In the genomic region with DNA sequence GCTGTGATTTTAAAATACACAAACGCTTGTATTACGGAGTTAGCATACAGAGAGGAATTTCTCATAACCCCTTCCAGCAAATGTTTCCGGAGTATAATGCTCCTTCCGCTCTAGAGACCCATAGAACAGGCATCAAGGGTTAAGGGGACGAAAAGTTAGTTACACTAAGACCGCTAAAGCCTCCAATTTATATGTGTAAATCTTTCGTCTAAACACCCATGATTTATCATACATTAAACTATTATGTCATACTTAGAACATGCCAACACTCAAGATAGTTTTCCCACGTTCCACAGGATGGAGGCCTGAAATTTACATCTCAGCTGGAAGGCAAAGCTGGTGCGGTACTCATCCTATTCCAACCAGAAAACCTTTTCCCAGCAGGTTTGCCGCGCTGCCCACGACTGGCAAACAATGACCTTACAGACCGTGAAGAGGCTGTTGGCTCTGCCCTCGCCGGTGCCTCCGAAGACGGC, we compare ENCODE assay signal across 8 cellular contexts. TPM values are rescaled to one million over a fixed set of nuclear protein-coding genes. Genes with fewer than 3 reads are reported as not detected.
A peak's percentile ranks its signal among the peaks of the same experiment; 100 is the strongest.
DNase-seq lines count a peak whose midpoint lies in the region; ATAC-seq, FAIRE-seq and TF ChIP-seq lines count a peak whose summit lies in the region.

No MANE protein-coding gene starts in this region.

- H3K36me3 ChIP-seq in breast epithelium (no peaks in the 10 kb centered on the region), subcutaneous abdominal adipose tissue (ENCODE audit: control insufficient read depth in 5 of 5, insufficient read depth in 5 of 5, low read length in 5 of 5) (peaks cover 11 to 16% (median 13%) of the 10 kb centered on the region in 5 donors)

- H3K9ac ChIP-seq in subcutaneous abdominal adipose tissue (ENCODE audit: low read length in 5 of 5), result peak overlapping the region; percentile 90 to 97 (median 91)

- H3K4me3 ChIP-seq in A549 (peak overlapping the region; percentile 88), GM12865 (ENCODE audit: low read depth, low read length) (peak overlapping the region; percentile 82), breast epithelium (peak overlapping the region; percentile 65 to 91 (median 84)), subcutaneous abdominal adipose tissue (ENCODE audit: low read depth in 1 of 5, low read length in 5 of 5) (peak overlapping the region; percentile 74 to 95 (median 92))

- DNase-seq in A549 (ENCODE audit: low read depth in 1 of 2, low spot score in 1 of 2) (no peak), GM12865 (ENCODE audit: low read depth) (peak; percentile 37), NCI-H748 (lab: John Stamatoyannopoulos, UW; ENCODE audit: unreplicated experiment) (peak; percentile 81), breast epithelium (ENCODE audit: low spot score in 2 of 2) (no peak), glomerular visceral epithelial cell (ENCODE audit: extremely low spot score) (no peak)

- ATAC-seq in A549 (peak; percentile 53 to 58), HG02938 (IDR thresholded peaks at IDR 0.05; ENCODE audit: unreplicated experiment) (peak; percentile 17)

- H3K4me2 ChIP-seq in A549, result peak overlapping the region; percentile 59

- CTCF ChIA-PET in A549 (lab: Yijun Ruan, JAX), result interaction anchor here (0.6 to 1.3 kb wide), 3 partner anchors 15 to 317 kb away, joined by 3 to 6 read pairs (median 4); a partner anchor contains a TSS

- 1% methylated on average over 13 of the region's 17 CpGs for WGBS in A549 (ENCODE audit: missing lambda C conversion rate)

- no peak for FAIRE-seq in A549 (lab: Jason Lieb, UNC)

- no peak for TF ChIP-seq POLR2A in A549 (IDR thresholded peaks at IDR 0.05; ENCODE audit: low read length)
- no peak for TF ChIP-seq POLR2A in breast epithelium (IDR thresholded peaks at IDR 0.05)

- H3K27me3 ChIP-seq in breast epithelium (no peaks in the 10 kb centered on the region), layer of hippocampus (ENCODE audit: control insufficient read depth, insufficient read depth, low read length) (no peaks in the 10 kb centered on the region), subcutaneous abdominal adipose tissue (ENCODE audit: control insufficient read depth in 5 of 5, insufficient read depth in 4 of 5, low read length in 5 of 5) (no peaks in the 10 kb centered on the region)

- H3K27ac ChIP-seq in A549 (peak overlapping the region; percentile 89 to 96), breast epithelium (peak overlapping the region; percentile 97 to 99), layer of hippocampus (ENCODE audit: low read depth, low read length) (peak overlapping the region; percentile 94), subcutaneous abdominal adipose tissue (ENCODE audit: low read depth, low read length) (peak overlapping the region; percentile 82)

- TF ChIP-seq CTCF in A549 (IDR thresholded peaks at IDR 0.05) (no peak), GM12865 (IDR thresholded peaks at IDR 0.05; ENCODE audit: insufficient read depth, low read depth, low read length, missing control alignments) (no peak), breast epithelium (IDR thresholded peaks at IDR 0.05) (no peak)

- no peaks in the 10 kb centered on the region for H3K9me3 ChIP-seq in A549
- H3K9me3 ChIP-seq in breast epithelium, result no peaks in the 10 kb centered on the region
- H3K9me3 ChIP-seq in subcutaneous abdominal adipose tissue (ENCODE audit: control insufficient read depth in 5 of 5, low read length in 5 of 5), result no peaks in the 10 kb centered on the region

- TF ChIP-seq RAD21 in A549 (conservative IDR thresholded peaks at IDR 0.05 in 1 of 2, IDR thresholded peaks at IDR 0.05 in 1 of 2), result no peak

- peaks cover 12% of the 10 kb centered on the region; the same call in 2 of the 3 replicates for H3K4me1 ChIP-seq in A549
- H3K4me1 ChIP-seq in breast epithelium, result no peaks in the 10 kb centered on the region
- peaks cover 4 to 29% (median 26%) of the 10 kb centered on the region in 5 donors for H3K4me1 ChIP-seq in subcutaneous abdominal adipose tissue (ENCODE audit: control insufficient read depth in 5 of 5, insufficient read depth in 5 of 5, low read length in 5 of 5)

- TF ChIP-seq EP300 in A549 (IDR thresholded peaks at IDR 0.05), result no peak

- POLR2A ChIA-PET in A549 (lab: Yijun Ruan, JAX), result interaction anchor here (0.6 to 1.6 kb wide), 6 partner anchors 8 to 536 kb away, joined by 3 to 10 read pairs (median 4); a partner anchor contains a TSS

- intact Hi-C loops in breast epithelium (cut with DNase I; ENCODE audit: low total_unique reads), result no loop called here

TF ChIP-seq in A549, 52 proteins besides CTCF, POLR2A, EP300 and RAD21:
- no peak for TF ChIP-seq HOXB13 (CRISPR knock-in tag; IDR thresholded peaks at IDR 0.05; ENCODE audit: low read depth)

RNA-seq across cellular contexts. Expression of a gene that starts 0.7 kb away (rescaled TPM):
- polyA plus RNA-seq in A549 (2011; rRNA removed), result 100 and 106 TPM in 2 replicates
- polyA plus RNA-seq in A549 (2012; cell fraction: cytosol; rRNA removed), result 26.2 and 28.7 TPM in 2 replicates
- 35.2 and 53.2 TPM in 2 replicates for polyA plus RNA-seq in A549 (2012; cell fraction: nucleus; rRNA removed)
- polyA plus RNA-seq in A549 (2017; fragmentation: RNase III; extraction: RNeasy Plus Mini Kit Qiagen cat#74134 plus additional on column Dnase treatment), result 50.3 to 53.1 TPM (median 51.5 TPM) in 3 replicates
- polyA minus RNA-seq in A549 (2011; rRNA and poly(A)+ RNA removed), result 17.7 and 19.8 TPM in 2 replicates
- total RNA-seq in breast epithelium, result 10 to 100 TPM; 85.2 to 97.0 (median 90.6) TPM

RNA-seq across cellular contexts. Expression of a gene that starts 0.8 kb away (rescaled TPM):
- polyA plus RNA-seq in A549 (2011; rRNA removed) (21.2 and 28.9 TPM in 2 replicates), A549 (2017; fragmentation: RNase III; extraction: RNeasy Plus Mini Kit Qiagen cat#74134 plus additional on column Dnase treatment) (15.3 to 16.1 TPM (median 15.9 TPM) in 3 replicates)
- polyA plus RNA-seq in A549 (2012; cell fraction: cytosol; rRNA removed), result 7.1 and 7.3 TPM in 2 replicates
- polyA plus RNA-seq in A549 (2012; cell fraction: nucleus; rRNA removed), result 7.3 and 8.1 TPM in 2 replicates
- 21.0 and 24.8 TPM in 2 replicates for polyA minus RNA-seq in A549 (2011; rRNA and poly(A)+ RNA removed)
- total RNA-seq in breast epithelium, result 10 to 100 TPM; 18.1 to 29.1 (median 21.0) TPM

RNA-seq across cellular contexts. Expression of a gene that starts 20.9 kb away (rescaled TPM):
- polyA plus RNA-seq in A549 (2011; rRNA removed), result 13.3 and 14.4 TPM in 2 replicates
- polyA plus RNA-seq in A549 (2012; cell fraction: cytosol; rRNA removed), result 3.9 and 4.4 TPM in 2 replicates
- 2.7 and 4.0 TPM in 2 replicates for polyA plus RNA-seq in A549 (2012; cell fraction: nucleus; rRNA removed)
- 8.2 to 9.0 TPM (median 8.6 TPM) in 3 replicates for polyA plus RNA-seq in A549 (2017; fragmentation: RNase III; extraction: RNeasy Plus Mini Kit Qiagen cat#74134 plus additional on column Dnase treatment)
- polyA minus RNA-seq in A549 (2011; rRNA and poly(A)+ RNA removed), result 10.3 and 11.1 TPM in 2 replicates
- 10 to 100 TPM in 1 of 3 donors, 1 to 10 TPM in 2; 5.3 to 11.6 (median 9.2) TPM for total RNA-seq in breast epithelium

Comparison
In these comparisons a context has a peak if more than half of its experiments do, and no peak if none do; other contexts are left out.
1. DNase-seq: peak in GM12865 (single experiment) and NCI-H748 (single experiment); none in A549 (0 of 2), breast epithelium (0 of 2) and glomerular visceral epithelial cell (single experiment).
2. Peak in every context shown above with its lines, with median percentiles within 50 percentile points of each other: H3K27ac ChIP-seq and H3K4me3 ChIP-seq.